Comparison of ENCODE assay signal across 8 cellular contexts in genomic region chr1:19344372-19344810, GRCh38. TPM values are rescaled to one million over a fixed set of nuclear protein-coding genes. Genes with fewer than 3 reads are reported as not detected.
DNase-seq lines count a peak whose midpoint lies in the region; ATAC-seq, FAIRE-seq and TF ChIP-seq lines count a peak whose summit lies in the region.

No MANE protein-coding gene starts in this region.

- H4K20me1 ChIP-seq in MM.1S (ENCODE audit: insufficient read depth, low read length) (no peaks in the 10 kb centered on the region), HepG2 (ENCODE audit: insufficient read depth, low read length) (no peaks in the 10 kb centered on the region)

- in situ Hi-C loops in HepG2 (cut with HindIII; ENCODE audit: extremely low pct_ligation_motif_present, low pct_unique_long_range_greater_than_20kb) = loop anchor here (5.0 kb wide), 2 partner anchors 43 to 303 kb away; no protein-coding TSS in a partner anchor

- H3K4me1 ChIP-seq in MM.1S (ENCODE audit: low read length) (no peaks in the 10 kb centered on the region), HepG2 (ENCODE audit: insufficient read depth, low read length) (peaks cover 7% of the 10 kb centered on the region)

- POLR2A ChIA-PET in HepG2 (lab: Yijun Ruan, JAX) = no interaction called here

- CTCF ChIA-PET in HepG2 (lab: Yijun Ruan, JAX; ENCODE audit: low intra/inter-chr PET ratio, low total read pairs) = interaction anchor here (0.7 to 1.3 kb wide), 3 partner anchors 43 to 310 kb away, joined by 3 to 5 read pairs (median 3); no protein-coding TSS in a partner anchor

- TF ChIP-seq RAD21 in HepG2 (CRISPR knock-in tag; IDR thresholded peaks at IDR 0.05) = peak; percentile 88

- no peaks in the 10 kb centered on the region for H3K9me2 ChIP-seq in MM.1S (replicated peaks; ENCODE audit: insufficient read depth, low read length)

- intact Hi-C loops in HepG2 (cut with micrococcal nuclease; ENCODE audit: unreplicated experiment) = no loop called here

- H3K9ac ChIP-seq in MM.1S (ENCODE audit: low read length) (no peak overlapping the region), HepG2 (ENCODE audit: insufficient read depth, low read depth, low read length) (no peak overlapping the region)

- TF ChIP-seq EP300 in HepG2 (IDR thresholded peaks at IDR 0.05; ENCODE audit: low read depth in 2 of 2, low read length in 2 of 2) = no peak
- TF ChIP-seq EP300 in HepG2 (CRISPR knock-in tag; IDR thresholded peaks at IDR 0.05; ENCODE audit: borderline replicate concordance) = no peak

- peak; percentile 83 for ATAC-seq in HepG2
- no peak for ATAC-seq in HG03571 (IDR thresholded peaks at IDR 0.05; ENCODE audit: unreplicated experiment)

- no peaks in the 10 kb centered on the region for H3F3A ChIP-seq in MM.1S (ENCODE audit: insufficient read depth, low read length)

- H2AFZ ChIP-seq in MM.1S (ENCODE audit: low read length) (no peak overlapping the region), HepG2 (ENCODE audit: low read length) (no peak overlapping the region)

- H3K27me3 ChIP-seq in MM.1S (replicated peaks; ENCODE audit: insufficient read depth, low read length) = no peaks in the 10 kb centered on the region
- H3K27me3 ChIP-seq in HepG2 (ENCODE audit: control insufficient read depth in 1 of 2, insufficient read depth in 2 of 2, low read length in 2 of 2) = no peaks in the 10 kb centered on the region

- no peak overlapping the region for H3K4me3 ChIP-seq in MM.1S (ENCODE audit: low read length)
- no peak overlapping the region for H3K4me3 ChIP-seq in WI38 (ENCODE audit: low read depth, low read length)
- no peak overlapping the region for H3K4me3 ChIP-seq in HepG2 (replicated peaks in 1 of 3; ENCODE audit: insufficient read depth in 1 of 3, low read depth in 2 of 3, low read length in 3 of 3)

- TF ChIP-seq POLR2A in HepG2 (IDR thresholded peaks at IDR 0.05; ENCODE audit: insufficient read depth in 1 of 2, low read depth in 2 of 2, low read length in 2 of 2) = no peak

- FAIRE-seq in HepG2 (lab: Jason Lieb, UNC) = peak; percentile 49

- TF ChIP-seq CTCF in MM.1S (IDR thresholded peaks at IDR 0.05; ENCODE audit: low read length) (peak; percentile 82), WI38 (IDR thresholded peaks at IDR 0.05; ENCODE audit: low read depth, low read length) (peak; percentile 94), HepG2 (CRISPR knock-in tag; IDR thresholded peaks at IDR 0.05) (peak; percentile 95)

- H3K4me2 ChIP-seq in MM.1S (ENCODE audit: low read depth, low read length) (no peak overlapping the region), HepG2 (ENCODE audit: low read depth, low read length) (no peak overlapping the region)

- H3K9me3 ChIP-seq in MM.1S (replicated peaks; ENCODE audit: insufficient read depth, low read length) = no peaks in the 10 kb centered on the region
- H3K9me3 ChIP-seq in HepG2 (ENCODE audit: low read length) = no peaks in the 10 kb centered on the region

- 77% methylated on average over 11 of the region's 12 CpGs for WGBS in HepG2 (ENCODE audit: low lambda C conversion rate)

- H3K36me3 ChIP-seq in MM.1S (replicated peaks; ENCODE audit: insufficient read depth, low read length) (no peaks in the 10 kb centered on the region), HepG2 (replicated peaks in 1 of 2; ENCODE audit: control insufficient read depth in 1 of 2, insufficient read depth in 2 of 2, low read length in 2 of 2) (peaks cover 31 to 38% of the 10 kb centered on the region in 2 experiments; a peak in 4 of 5 replicates)

- DNase-seq in Daoy (ENCODE audit: low read depth) = peak; percentile 69
- DNase-seq in MM.1S = no peak
- peak; percentile 92 for DNase-seq in cerebellar cortex (ENCODE audit: low spot score)
- DNase-seq in HepG2 (ENCODE audit: low spot score) = peak; percentile 30
- peak; percentile 14 for DNase-seq in stimulated activated naive CD4-positive, alpha-beta T cell treated with Interleukin-2 at 50 U/mL for 16 hours (lab: John Stamatoyannopoulos, UW)
- DNase-seq in putamen (ENCODE audit: low spot score) = no peak

- BruUV-seq in HepG2 (replicated peaks; lab: Mats Ljungman, UMichigan) = no TSS peak

- H3K27ac ChIP-seq in MM.1S (ENCODE audit: low read length) (no peak overlapping the region), HepG2 (ENCODE audit: extremely low read length, insufficient read depth, low read length) (no peak overlapping the region)

- no peaks in the 10 kb centered on the region for H3K79me2 ChIP-seq in MM.1S (ENCODE audit: low read length)
- H3K79me2 ChIP-seq in HepG2 (ENCODE audit: insufficient read depth, low read length) = no peaks in the 10 kb centered on the region

RNA-seq across cellular contexts. Expression of gene SLC66A1, which starts 32.3 kb away (rescaled TPM):
- 17.5 and 25.2 TPM in 2 replicates for total RNA-seq in Daoy (2014; rRNA removed; shearing (Covaris generic))
- 8.5 and 18.9 TPM in 2 replicates for total RNA-seq in HepG2 (2016; rRNA removed; fragmentation: Illumina TruSeq; extraction: Trizol)
- 4.6 and 5.7 TPM in 2 replicates for total RNA-seq in HepG2 (2016; cell fraction: cytosol; rRNA removed; fragmentation: Illumina TruSeq; extraction: Trizol; ENCODE audit: low read depth)
- 9.7 and 20.6 TPM in 2 replicates for total RNA-seq in HepG2 (2016; cell fraction: insoluble cytoplasmic fraction; rRNA removed; fragmentation: Illumina TruSeq; extraction: Trizol)
- 8.2 and 8.3 TPM in 2 replicates for total RNA-seq in HepG2 (2016; cell fraction: membrane; rRNA removed; fragmentation: Illumina TruSeq; extraction: Trizol)
- total RNA-seq in HepG2 (2016; cell fraction: nucleus; rRNA removed; fragmentation: Illumina TruSeq; extraction: Trizol) = 17.2 and 20.6 TPM in 2 replicates
- 15.4 and 24.4 TPM in 2 replicates for polyA plus RNA-seq in HepG2 (2011; rRNA removed)
- polyA plus RNA-seq in HepG2 (2011; cell fraction: cytosol; rRNA removed) = 15.0 and 19.6 TPM in 2 replicates
- 21.9 and 23.2 TPM in 2 replicates for polyA plus RNA-seq in HepG2 (2011; cell fraction: nucleus; rRNA removed)
- polyA plus RNA-seq in HepG2 (2012) = 8.6 and 10.0 TPM in 2 replicates
- polyA plus RNA-seq in HepG2 (2016; cell fraction: cytosol; fragmentation: Illumina TruSeq; extraction: Trizol; ENCODE audit: low read depth) = 4.3 and 5.7 TPM in 2 replicates
- polyA plus RNA-seq in HepG2 (2016; cell fraction: insoluble cytoplasmic fraction; fragmentation: Illumina TruSeq; extraction: Trizol; ENCODE audit: low read depth) = 8.0 and 11.5 TPM in 2 replicates
- polyA plus RNA-seq in HepG2 (2016; cell fraction: membrane; fragmentation: Illumina TruSeq; extraction: Trizol; ENCODE audit: low read depth) = 6.1 and 8.5 TPM in 2 replicates
- 41.6 and 41.9 TPM in 2 replicates for polyA plus RNA-seq in HepG2 (2016; cell fraction: nucleus; fragmentation: Illumina TruSeq; extraction: Trizol; ENCODE audit: insufficient read depth, low read depth)
- 17.2 and 31.0 TPM in 2 replicates for polyA minus RNA-seq in HepG2 (2011; rRNA and poly(A)+ RNA removed; ENCODE audit: low replicate concordance)
- polyA minus RNA-seq in HepG2 (2011; cell fraction: cytosol; rRNA and poly(A)+ RNA removed) = 7.4 and 8.9 TPM in 2 replicates
- 9.9 and 11.1 TPM in 2 replicates for polyA minus RNA-seq in HepG2 (2011; cell fraction: nucleus; rRNA and poly(A)+ RNA removed)

RNA-seq across cellular contexts. Expression of gene AKR7A2, which starts 32.4 kb away (rescaled TPM):
- 52.7 and 66.1 TPM in 2 replicates for total RNA-seq in Daoy (2014; rRNA removed; shearing (Covaris generic))
- total RNA-seq in HepG2 (2016; rRNA removed; fragmentation: Illumina TruSeq; extraction: Trizol) = 75.6 and 91.8 TPM in 2 replicates
- 27.2 and 29.3 TPM in 2 replicates for total RNA-seq in HepG2 (2016; cell fraction: cytosol; rRNA removed; fragmentation: Illumina TruSeq; extraction: Trizol; ENCODE audit: low read depth)
- 75.1 and 91.3 TPM in 2 replicates for total RNA-seq in HepG2 (2016; cell fraction: insoluble cytoplasmic fraction; rRNA removed; fragmentation: Illumina TruSeq; extraction: Trizol)
- total RNA-seq in HepG2 (2016; cell fraction: membrane; rRNA removed; fragmentation: Illumina TruSeq; extraction: Trizol) = 38.5 and 45.3 TPM in 2 replicates
- 31.9 and 40.6 TPM in 2 replicates for total RNA-seq in HepG2 (2016; cell fraction: nucleus; rRNA removed; fragmentation: Illumina TruSeq; extraction: Trizol)
- polyA plus RNA-seq in HepG2 (2011; rRNA removed) = 40.8 and 45.2 TPM in 2 replicates
- 42.0 and 59.5 TPM in 2 replicates for polyA plus RNA-seq in HepG2 (2011; cell fraction: cytosol; rRNA removed)
- polyA plus RNA-seq in HepG2 (2011; cell fraction: nucleus; rRNA removed) = 20.7 and 23.1 TPM in 2 replicates
- polyA plus RNA-seq in HepG2 (2012) = 23.2 and 37.3 TPM in 2 replicates
- polyA plus RNA-seq in HepG2 (2016; cell fraction: cytosol; fragmentation: Illumina TruSeq; extraction: Trizol; ENCODE audit: low read depth) = 30.5 and 33.1 TPM in 2 replicates
- 96.1 and 104 TPM in 2 replicates for polyA plus RNA-seq in HepG2 (2016; cell fraction: insoluble cytoplasmic fraction; fragmentation: Illumina TruSeq; extraction: Trizol; ENCODE audit: low read depth)
- polyA plus RNA-seq in HepG2 (2016; cell fraction: membrane; fragmentation: Illumina TruSeq; extraction: Trizol; ENCODE audit: low read depth) = 33.3 and 38.2 TPM in 2 replicates
- 46.3 and 53.6 TPM in 2 replicates for polyA plus RNA-seq in HepG2 (2016; cell fraction: nucleus; fragmentation: Illumina TruSeq; extraction: Trizol; ENCODE audit: insufficient read depth, low read depth)
- polyA minus RNA-seq in HepG2 (2011; rRNA and poly(A)+ RNA removed; ENCODE audit: low replicate concordance) = 57.1 and 74.2 TPM in 2 replicates
- polyA minus RNA-seq in HepG2 (2011; cell fraction: cytosol; rRNA and poly(A)+ RNA removed) = 23.5 and 26.5 TPM in 2 replicates
- 13.2 and 15.2 TPM in 2 replicates for polyA minus RNA-seq in HepG2 (2011; cell fraction: nucleus; rRNA and poly(A)+ RNA removed)

RNA-seq across cellular contexts. Expression of gene AKR7A3, which starts 55.8 kb away (rescaled TPM):
- total RNA-seq in Daoy (2014; rRNA removed; shearing (Covaris generic)) = 0.40 and 0.77 TPM in 2 replicates
- 0.15 and 1.00 TPM in 2 replicates for total RNA-seq in HepG2 (2016; rRNA removed; fragmentation: Illumina TruSeq; extraction: Trizol)
- 0.18 TPM in 1 of 2 replicates, not detected in the other for total RNA-seq in HepG2 (2016; cell fraction: cytosol; rRNA removed; fragmentation: Illumina TruSeq; extraction: Trizol; ENCODE audit: low read depth)
- 0.21 and 0.71 TPM in 2 replicates for total RNA-seq in HepG2 (2016; cell fraction: insoluble cytoplasmic fraction; rRNA removed; fragmentation: Illumina TruSeq; extraction: Trizol)
- 0.28 and 0.46 TPM in 2 replicates for total RNA-seq in HepG2 (2016; cell fraction: membrane; rRNA removed; fragmentation: Illumina TruSeq; extraction: Trizol)
- total RNA-seq in HepG2 (2016; cell fraction: nucleus; rRNA removed; fragmentation: Illumina TruSeq; extraction: Trizol) = 1.7 TPM in 2 replicates
- 0.58 and 1.0 TPM in 2 replicates for polyA plus RNA-seq in HepG2 (2011; rRNA removed)
- 0.22 and 0.24 TPM in 2 replicates for polyA plus RNA-seq in HepG2 (2011; cell fraction: cytosol; rRNA removed)
- 4.2 and 5.2 TPM in 2 replicates for polyA plus RNA-seq in HepG2 (2011; cell fraction: nucleus; rRNA removed)
- polyA plus RNA-seq in HepG2 (2012) = 0.45 and 0.56 TPM in 2 replicates
- 0.25 and 0.31 TPM in 2 replicates for polyA plus RNA-seq in HepG2 (2016; cell fraction: cytosol; fragmentation: Illumina TruSeq; extraction: Trizol; ENCODE audit: low read depth)
- 0.17 and 0.23 TPM in 2 replicates for polyA plus RNA-seq in HepG2 (2016; cell fraction: insoluble cytoplasmic fraction; fragmentation: Illumina TruSeq; extraction: Trizol; ENCODE audit: low read depth)
- polyA plus RNA-seq in HepG2 (2016; cell fraction: membrane; fragmentation: Illumina TruSeq; extraction: Trizol; ENCODE audit: low read depth) = 0.11 and 0.15 TPM in 2 replicates
- polyA plus RNA-seq in HepG2 (2016; cell fraction: nucleus; fragmentation: Illumina TruSeq; extraction: Trizol; ENCODE audit: insufficient read depth, low read depth) = 4.0 and 5.6 TPM in 2 replicates
- 0.34 and 1.1 TPM in 2 replicates for polyA minus RNA-seq in HepG2 (2011; rRNA and poly(A)+ RNA removed; ENCODE audit: low replicate concordance)
- polyA minus RNA-seq in HepG2 (2011; cell fraction: cytosol; rRNA and poly(A)+ RNA removed) = not detected in 2 replicates
- polyA minus RNA-seq in HepG2 (2011; cell fraction: nucleus; rRNA and poly(A)+ RNA removed) = 0.99 and 1.0 TPM in 2 replicates

Comparison
In these comparisons a context has a peak if more than half of its experiments do, and no peak if none do; other contexts are left out.
1. DNase-seq: peak in Daoy (single experiment), cerebellar cortex (single experiment), HepG2 (single experiment) and stimulated activated naive CD4-positive, alpha-beta T cell treated with Interleukin-2 at 50 U/mL for 16 hours (single experiment); none in MM.1S (single experiment) and putamen (single experiment).
2. Peak in every context shown above with its lines, with median percentiles within 50 percentile points of each other: CTCF ChIP-seq.